Comparison of ENCODE assay signal across 1 cellular context in genomic region chr11:32429477-32429876, GRCh38.
TF ChIP-seq lines count a peak whose summit lies in the region.

No MANE protein-coding gene starts in this region.

TF ChIP-seq in GM23338, 12 proteins besides CTCF, POLR2A, EP300 and RAD21 (continued from another document):
- TF ChIP-seq ZNF462 (CRISPR knock-in tag; IDR thresholded peaks at IDR 0.05): no peak
- no peak for TF ChIP-seq STAT1 (IDR thresholded peaks at IDR 0.05; ENCODE audit: unreplicated experiment)
- no peak for TF ChIP-seq REST (IDR thresholded peaks at IDR 0.05; ENCODE audit: unreplicated experiment)
- TF ChIP-seq ZNF331 (CRISPR knock-in tag; IDR thresholded peaks at IDR 0.05; ENCODE audit: low read depth): no peak
